Comparison of ENCODE assay signal across 25 cellular contexts in the genomic region with DNA sequence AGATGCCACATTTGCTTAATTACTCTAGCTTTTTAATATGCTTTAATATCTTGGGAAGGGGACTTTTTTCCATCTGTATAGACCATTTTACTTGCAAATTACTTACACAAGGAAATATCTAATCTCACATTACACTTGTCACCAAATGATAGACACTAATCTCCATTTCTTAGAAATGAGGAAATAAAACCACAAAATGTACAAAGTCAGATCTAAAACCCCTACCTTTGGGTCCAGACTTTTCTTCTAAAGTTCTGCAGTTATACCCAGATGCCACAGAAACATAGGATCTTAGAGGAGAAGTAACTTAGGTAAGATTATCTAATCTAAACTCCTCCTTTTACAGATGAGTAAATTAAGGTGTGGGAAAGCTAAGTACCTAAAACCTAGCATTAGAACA. TPM values are rescaled to one million over a fixed set of nuclear protein-coding genes. Genes with fewer than 3 reads are reported as not detected.
"Had no signal": no experiment of that assay in that cellular context is flagged by ENCODE, and none has a peak within 500 bp of the region (broad histone marks: within the 10 kb centered on the region; RNA-seq: fewer than 3 reads in every experiment).

No MANE protein-coding gene starts in this region.

- H3K27me3 Mint-ChIP-seq: activated CD4-positive, alpha-beta memory T cell treated with anti-CD3 and anti-CD28 coated beads, Interleukin-2, amount 10 ng/mL, durations not matched to agents 7 days and 5 days; activated naive CD4-positive, alpha-beta T cell treated with anti-CD3 and anti-CD28 coated beads, Interleukin-2, amount 10 ng/mL, durations not matched to agents 7 days and 5 days; naive thymus-derived CD8-positive, alpha-beta T cell; type B pancreatic cell had no signal

- H3K4me3 ChIP-seq: cardiac muscle cell, lower lobe of right lung, spleen, testis, vagina had no signal

- H3K27ac ChIP-seq: cardiac muscle cell, lower lobe of right lung, spleen, testis, vagina, VCaP had no signal

- H3K27ac Mint-ChIP-seq: activated CD4-positive, alpha-beta memory T cell treated with anti-CD3 and anti-CD28 coated beads, Interleukin-2, amount 10 ng/mL, durations not matched to agents 7 days and 5 days; activated CD4-positive, alpha-beta T cell treated with anti-CD3 and anti-CD28 coated beads, Interleukin-2, amount 10 ng/mL, durations not matched to agents 24 days and 14 days; activated naive CD4-positive, alpha-beta T cell treated with anti-CD3 and anti-CD28 coated beads, Interleukin-2, amount 10 ng/mL, durations not matched to agents 7 days and 5 days; type B pancreatic cell had no signal

- H3K27me3 ChIP-seq: cardiac muscle cell, spleen, testis, vagina had no signal

- H3K4me1 ChIP-seq: lower lobe of right lung, spleen, testis, vagina had no signal

- H3K4me3 Mint-ChIP-seq: activated CD4-positive, alpha-beta memory T cell treated with anti-CD3 and anti-CD28 coated beads, Interleukin-2, amount 10 ng/mL, durations not matched to agents 7 days and 5 days; activated CD4-positive, alpha-beta T cell treated with anti-CD3 and anti-CD28 coated beads, Interleukin-2, amount 10 ng/mL, durations not matched to agents 24 days and 14 days; activated naive CD4-positive, alpha-beta T cell treated with anti-CD3 and anti-CD28 coated beads, Interleukin-2, amount 10 ng/mL, durations not matched to agents 7 days and 5 days; type B pancreatic cell had no signal

- DNase-seq: activated CD4-positive, alpha-beta memory T cell treated with anti-CD3 and anti-CD28 coated beads, Interleukin-2, amount 10 ng/mL, durations not matched to agents 7 days and 5 days; activated CD4-positive, alpha-beta T cell treated with anti-CD3 and anti-CD28 coated beads, Interleukin-2, amount 10 ng/mL, durations not matched to agents 24 days and 14 days; activated effector memory CD4-positive, alpha-beta T cell treated with anti-CD3 and anti-CD28 coated beads, Interleukin-2, amount 50 U/mL, for 16 hours; activated naive CD4-positive, alpha-beta T cell treated with anti-CD3 and anti-CD28 coated beads, Interleukin-2, amount 10 ng/mL, durations not matched to agents 7 days and 5 days; amygdala; foreskin fibroblast; lower lobe of right lung; naive thymus-derived CD8-positive, alpha-beta T cell; retina; spleen; stimulated activated CD4-positive, alpha-beta T cell treated with anti-CD3 and anti-CD28 coated beads, Interleukin-4, amount 100 ng/mL, for 1 hour; stimulated activated naive CD4-positive, alpha-beta T cell; testis had no signal

- H3K9me3 ChIP-seq: lower lobe of right lung, spleen, testis, vagina had no signal

- H3K36me3 Mint-ChIP-seq: activated naive CD4-positive, alpha-beta T cell treated with anti-CD3 and anti-CD28 coated beads, Interleukin-2, amount 10 ng/mL, durations not matched to agents 7 days and 5 days; naive thymus-derived CD8-positive, alpha-beta T cell; type B pancreatic cell had no signal

- H3K9me3 Mint-ChIP-seq: activated CD4-positive, alpha-beta memory T cell treated with anti-CD3 and anti-CD28 coated beads, Interleukin-2, amount 10 ng/mL, durations not matched to agents 7 days and 5 days; activated naive CD4-positive, alpha-beta T cell treated with anti-CD3 and anti-CD28 coated beads, Interleukin-2, amount 10 ng/mL, durations not matched to agents 7 days and 5 days; naive thymus-derived CD8-positive, alpha-beta T cell had no signal

- H3K36me3 ChIP-seq: cardiac muscle cell, lower lobe of right lung, spleen, vagina had no signal

- ATAC-seq: left lobe of liver; lower lobe of right lung; naive thymus-derived CD8-positive, alpha-beta T cell had no signal

RNA-seq across cellular contexts. Expression of a gene that starts 44.3 kb away (rescaled TPM):
- total RNA-seq: activated CD4-positive, alpha-beta memory T cell treated with anti-CD3 and anti-CD28 coated beads, Interleukin-2, amount 10 ng/mL, durations not matched to agents 7 days and 5 days; activated CD4-positive, alpha-beta T cell treated with anti-CD3 and anti-CD28 coated beads, Interleukin-2, amount 10 ng/mL, durations not matched to agents 24 days and 14 days; cardiac muscle cell; chondrocyte; epithelial cell of proximal tubule; fibroblast of lung; glomerular endothelial cell; kidney epithelial cell; left lobe of liver; lower lobe of right lung; naive thymus-derived CD8-positive, alpha-beta T cell; osteoblast; posterior vena cava; spleen; vagina had no signal
- polyA plus RNA-seq: cardiac muscle cell; fibroblast of lung; naive thymus-derived CD8-positive, alpha-beta T cell; spleen had no signal
